8 cellular contexts compared by ENCODE assay signal in the genomic region with DNA sequence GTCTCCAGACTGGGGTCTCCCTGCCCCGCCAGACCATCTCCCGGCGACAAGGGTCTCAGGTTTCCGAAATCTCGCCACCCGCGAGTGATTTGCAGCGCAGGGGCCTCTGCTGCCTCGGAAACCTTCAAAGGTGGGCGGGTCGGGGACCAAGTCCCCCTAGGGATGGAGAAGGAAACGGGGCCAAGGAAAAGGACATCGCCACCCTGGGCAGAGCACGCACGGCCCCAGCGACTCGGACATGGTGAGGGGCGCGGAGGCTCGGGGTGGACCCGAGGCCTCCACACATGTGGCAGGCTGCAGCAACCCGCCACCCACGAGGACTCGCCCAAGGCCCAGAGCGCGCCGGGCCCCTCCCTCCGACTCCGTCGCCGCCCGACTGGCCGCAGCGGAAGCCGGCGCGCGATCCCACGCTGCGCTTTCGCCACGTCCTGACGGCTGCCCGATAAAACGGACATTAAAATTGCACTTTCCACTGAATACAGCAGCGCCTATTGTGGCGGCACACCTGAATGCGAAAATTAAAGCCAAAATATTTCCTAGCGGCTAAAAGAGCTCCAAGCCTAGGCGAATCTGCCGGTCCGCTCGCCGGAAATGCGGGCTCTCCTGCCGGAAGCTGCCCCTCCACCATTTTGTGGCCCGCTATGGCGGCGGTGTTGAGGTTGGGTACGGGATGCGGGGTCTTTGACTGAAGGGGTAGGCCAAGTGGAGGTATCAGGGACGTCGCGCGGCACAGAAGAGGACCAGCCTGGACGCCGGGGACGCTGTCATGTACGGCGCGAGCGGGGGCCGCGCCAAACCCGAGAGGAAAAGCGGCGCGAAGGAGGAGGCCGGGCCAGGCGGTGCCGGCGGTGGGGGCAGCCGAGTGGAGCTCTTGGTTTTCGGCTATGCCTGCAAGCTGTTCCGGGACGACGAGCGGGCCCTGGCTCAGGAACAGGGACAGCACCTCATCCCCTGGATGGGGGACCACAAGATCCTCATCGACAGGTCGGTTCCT. TPM values are rescaled to one million over a fixed set of nuclear protein-coding genes. Genes with fewer than 3 reads are reported as not detected.
DNase-seq lines count a peak whose midpoint lies in the region; ATAC-seq, FAIRE-seq and TF ChIP-seq lines count a peak whose summit lies in the region.

A gene (plus strand): TSS at position 627 of the 994 bp plus-strand sequence. CDS start 140 bp downstream, at position 767.

- no peak for TF ChIP-seq CTCF in HepG2 (CRISPR knock-in tag; IDR thresholded peaks at IDR 0.05)

- H3K4me1 Mint-ChIP-seq in activated CD4-positive, alpha-beta T cell treated with anti-CD3 and anti-CD28 coated beads, Interleukin-2, amount 10 ng/mL, durations not matched to agents 7 days and 5 days, result peaks cover 30% of the 10 kb centered on the region

- TF ChIP-seq RAD21 in HepG2 (CRISPR knock-in tag; IDR thresholded peaks at IDR 0.05), result no peak

- POLR2A ChIA-PET in activated CD4-positive, alpha-beta T cell treated with anti-CD3 and anti-CD28 coated beads, Interleukin-2, amount 10 ng/mL, durations not matched to agents 7 days and 5 days (lab: Charles Lee), result no interaction called here
- POLR2A ChIA-PET in HepG2 (lab: Yijun Ruan, JAX), result interaction anchor here (0.6 kb wide), 1 partner anchor 313 kb away, joined by 4 read pairs; no protein-coding TSS in a partner anchor

- H2AFZ ChIP-seq in HepG2 (ENCODE audit: low read length), result peak within 1 kb of the TSS; percentile 97

- BruUV-seq in HepG2 (replicated peaks; lab: Mats Ljungman, UMichigan), result no TSS peak

- H3K27me3 ChIP-seq in HepG2 (ENCODE audit: control insufficient read depth in 1 of 2, insufficient read depth in 2 of 2, low read length in 2 of 2), result no peaks in the 10 kb centered on the region; a peak in 1 of 5 replicates

- H3K9me3 ChIP-seq in HepG2 (ENCODE audit: low read length), result peaks cover 12% of the 10 kb centered on the region

- FAIRE-seq in HepG2 (lab: Jason Lieb, UNC), result no peak

- H3K4me3 ChIP-seq in HepG2 (replicated peaks in 1 of 3; ENCODE audit: insufficient read depth in 1 of 3, low read depth in 2 of 3, low read length in 3 of 3), result peak within 1 kb of the TSS; percentile 93 to 99 (median 95)

- H3K27ac Mint-ChIP-seq in activated CD4-positive, alpha-beta T cell treated with anti-CD3 and anti-CD28 coated beads, Interleukin-2, amount 10 ng/mL, durations not matched to agents 7 days and 5 days, result peak within 1 kb of the TSS; percentile 98

- peaks cover 27% of the 10 kb centered on the region for H3K4me1 ChIP-seq in HepG2 (ENCODE audit: insufficient read depth, low read length)

- intact Hi-C loops in HepG2 (cut with micrococcal nuclease; ENCODE audit: unreplicated experiment), result no loop called here

- WGBS in HepG2 (ENCODE audit: low lambda C conversion rate), result 31% methylated on average over 32 of the region's 90 CpGs

- H3K9me3 Mint-ChIP-seq in activated CD4-positive, alpha-beta T cell treated with anti-CD3 and anti-CD28 coated beads, Interleukin-2, amount 10 ng/mL, durations not matched to agents 7 days and 5 days, result peaks cover 2% of the 10 kb centered on the region

- peak within 1 kb of the TSS; percentile 97 for H3K9ac ChIP-seq in HepG2 (ENCODE audit: insufficient read depth, low read depth, low read length)

- TF ChIP-seq EP300 in HepG2 (IDR thresholded peaks at IDR 0.05; ENCODE audit: low read depth in 2 of 2, low read length in 2 of 2), result peak in 1 of 2 experiments; percentile 52; a peak in 2 of 4 replicates
- no peak; the same call in 1 of the 2 replicates for TF ChIP-seq EP300 in HepG2 (CRISPR knock-in tag; IDR thresholded peaks at IDR 0.05; ENCODE audit: borderline replicate concordance)

- no peaks in the 10 kb centered on the region for H3K27me3 Mint-ChIP-seq in activated CD4-positive, alpha-beta T cell treated with anti-CD3 and anti-CD28 coated beads, Interleukin-2, amount 10 ng/mL, durations not matched to agents 7 days and 5 days

- peaks cover 28% of the 10 kb centered on the region for H3K79me2 ChIP-seq in HepG2 (ENCODE audit: insufficient read depth, low read length)

- ATAC-seq in GM18909 (IDR thresholded peaks at IDR 0.05; ENCODE audit: poor library complexity, unreplicated experiment) (peak; percentile 91), HG03159 (IDR thresholded peaks at IDR 0.05; ENCODE audit: unreplicated experiment) (peak; percentile 85), HepG2 (peak; percentile 93)

- peak within 1 kb of the TSS; percentile 94 for H3K4me2 ChIP-seq in HepG2 (ENCODE audit: low read depth, low read length)

- H4K20me1 ChIP-seq in HepG2 (ENCODE audit: insufficient read depth, low read length), result peaks cover 2% of the 10 kb centered on the region; the same call in 1 of the 2 replicates

- H3K27ac ChIP-seq in HepG2 (ENCODE audit: extremely low read length, insufficient read depth, low read length), result peak within 1 kb of the TSS; percentile 96

- peak; percentile 74 to 77 for TF ChIP-seq POLR2A in HepG2 (IDR thresholded peaks at IDR 0.05; ENCODE audit: insufficient read depth in 1 of 2, low read depth in 2 of 2, low read length in 2 of 2)

- H3K4me3 Mint-ChIP-seq in activated CD4-positive, alpha-beta T cell treated with anti-CD3 and anti-CD28 coated beads, Interleukin-2, amount 10 ng/mL, durations not matched to agents 7 days and 5 days, result peak within 1 kb of the TSS; percentile 99

- CTCF ChIA-PET in activated CD4-positive, alpha-beta T cell treated with anti-CD3 and anti-CD28 coated beads, Interleukin-2, amount 10 ng/mL, durations not matched to agents 7 days and 5 days (lab: Charles Lee), result no interaction called here
- CTCF ChIA-PET in HepG2 (lab: Yijun Ruan, JAX; ENCODE audit: low intra/inter-chr PET ratio, low total read pairs), result no interaction called here

- peak; percentile 95 for DNase-seq in AG20443 (ENCODE audit: low spot score)
- DNase-seq in NCI-H510A (lab: John Stamatoyannopoulos, UW), result peak; percentile 65
- peak; percentile 78 for DNase-seq in activated CD4-positive, alpha-beta T cell treated with anti-CD3 and anti-CD28 coated beads, Interleukin-2, amount 10 ng/mL, durations not matched to agents 7 days and 5 days
- peak; percentile 46 for DNase-seq in dedifferentiated amniotic fluid mesenchymal stem cell (ENCODE audit: extremely low spot score)
- DNase-seq in HepG2 (ENCODE audit: low spot score), result peak; percentile 34
- peak; percentile 67 to 69 for DNase-seq in stimulated activated CD4-positive, alpha-beta T cell treated with anti-CD3 and anti-CD28 coated beads, Interleukin-2, amount 100 ng/mL, for 48 hours

- peaks cover 7 to 18% of the 10 kb centered on the region in 2 experiments; a peak in 4 of 5 replicates for H3K36me3 ChIP-seq in HepG2 (replicated peaks in 1 of 2; ENCODE audit: control insufficient read depth in 1 of 2, insufficient read depth in 2 of 2, low read length in 2 of 2)

- peaks cover 20% of the 10 kb centered on the region for H3K36me3 Mint-ChIP-seq in activated CD4-positive, alpha-beta T cell treated with anti-CD3 and anti-CD28 coated beads, Interleukin-2, amount 10 ng/mL, durations not matched to agents 7 days and 5 days (ENCODE audit: low read depth)

- in situ Hi-C loops in HepG2 (cut with HindIII; ENCODE audit: extremely low pct_ligation_motif_present, low pct_unique_long_range_greater_than_20kb), result no loop called here

TF ChIP-seq in HepG2, 621 proteins besides CTCF, POLR2A, EP300 and RAD21 (continues in another document):
- TF ChIP-seq ZNF264 (CRISPR knock-in tag; IDR thresholded peaks at IDR 0.05) (0 out of 2 replicates have a peak, but pooled peaks have one; percentile 73), ZNF777 (CRISPR knock-in tag; IDR thresholded peaks at IDR 0.05) (peak; percentile 62)
- TF ChIP-seq, protein P1, sequence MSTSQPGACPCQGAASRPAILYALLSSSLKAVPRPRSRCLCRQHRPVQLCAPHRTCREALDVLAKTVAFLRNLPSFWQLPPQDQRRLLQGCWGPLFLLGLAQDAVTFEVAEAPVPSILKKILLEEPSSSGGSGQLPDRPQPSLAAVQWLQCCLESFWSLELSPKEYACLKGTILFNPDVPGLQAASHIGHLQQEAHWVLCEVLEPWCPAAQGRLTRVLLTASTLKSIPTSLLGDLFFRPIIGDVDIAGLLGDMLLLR (CRISPR knock-in tag; IDR thresholded peaks at IDR 0.05), result no peak

RNA-seq across cellular contexts. Expression of the gene that starts here (rescaled TPM):
- 10 to 100 TPM; 51.4 to 59.0 TPM for total RNA-seq in activated CD4-positive, alpha-beta T cell treated with anti-CD3 and anti-CD28 coated beads, Interleukin-2, amount 10 ng/mL, durations not matched to agents 7 days and 5 days
- total RNA-seq in HepG2 (2016; rRNA removed; fragmentation: Illumina TruSeq; extraction: Trizol), result 17.5 and 27.7 TPM in 2 replicates
- 7.2 and 7.9 TPM in 2 replicates for total RNA-seq in HepG2 (2016; cell fraction: cytosol; rRNA removed; fragmentation: Illumina TruSeq; extraction: Trizol; ENCODE audit: low read depth)
- total RNA-seq in HepG2 (2016; cell fraction: insoluble cytoplasmic fraction; rRNA removed; fragmentation: Illumina TruSeq; extraction: Trizol), result 15.1 and 26.9 TPM in 2 replicates
- 10.8 and 11.0 TPM in 2 replicates for total RNA-seq in HepG2 (2016; cell fraction: membrane; rRNA removed; fragmentation: Illumina TruSeq; extraction: Trizol)
- total RNA-seq in HepG2 (2016; cell fraction: nucleus; rRNA removed; fragmentation: Illumina TruSeq; extraction: Trizol), result 29.8 and 36.2 TPM in 2 replicates
- polyA plus RNA-seq in HepG2 (2011; rRNA removed), result 17.1 and 20.2 TPM in 2 replicates
- polyA plus RNA-seq in HepG2 (2011; cell fraction: cytosol; rRNA removed), result 5.4 and 8.3 TPM in 2 replicates
- polyA plus RNA-seq in HepG2 (2011; cell fraction: nucleus; rRNA removed), result 141 and 195 TPM in 2 replicates
- 22.3 and 23.2 TPM in 2 replicates for polyA plus RNA-seq in HepG2 (2012)
- polyA plus RNA-seq in HepG2 (2016; cell fraction: cytosol; fragmentation: Illumina TruSeq; extraction: Trizol; ENCODE audit: low read depth), result 2.8 and 3.5 TPM in 2 replicates
- 23.0 and 24.3 TPM in 2 replicates for polyA plus RNA-seq in HepG2 (2016; cell fraction: insoluble cytoplasmic fraction; fragmentation: Illumina TruSeq; extraction: Trizol; ENCODE audit: low read depth)
- polyA plus RNA-seq in HepG2 (2016; cell fraction: membrane; fragmentation: Illumina TruSeq; extraction: Trizol; ENCODE audit: low read depth), result 6.0 and 8.0 TPM in 2 replicates
- 58.2 and 63.9 TPM in 2 replicates for polyA plus RNA-seq in HepG2 (2016; cell fraction: nucleus; fragmentation: Illumina TruSeq; extraction: Trizol; ENCODE audit: insufficient read depth, low read depth)
- 37.5 and 46.2 TPM in 2 replicates for polyA minus RNA-seq in HepG2 (2011; rRNA and poly(A)+ RNA removed; ENCODE audit: low replicate concordance)
- polyA minus RNA-seq in HepG2 (2011; cell fraction: cytosol; rRNA and poly(A)+ RNA removed), result 5.8 and 7.3 TPM in 2 replicates
- 47.1 and 67.0 TPM in 2 replicates for polyA minus RNA-seq in HepG2 (2011; cell fraction: nucleus; rRNA and poly(A)+ RNA removed)

Comparison
In these comparisons a context has a peak if more than half of its experiments do, and no peak if none do; other contexts are left out.
1. Peak in every context shown above with its lines: DNase-seq, ATAC-seq, H3K4me3 ChIP-seq and H3K27ac ChIP-seq.
2. DNase-seq: peak in every context shown above with its lines; median percentile 95 in AG20443; 78 in activated CD4-positive, alpha-beta T cell treated with anti-CD3 and anti-CD28 coated beads, Interleukin-2, amount 10 ng/mL, durations not matched to agents 7 days and 5 days; 68 in stimulated activated CD4-positive, alpha-beta T cell treated with anti-CD3 and anti-CD28 coated beads, Interleukin-2, amount 100 ng/mL, for 48 hours; 65 in NCI-H510A; 46 in dedifferentiated amniotic fluid mesenchymal stem cell; 34 in HepG2.